In genomic region chr1:67429528-67430357, GRCh38 we compare ENCODE assay signal across 1 cellular context.
TF ChIP-seq lines count a peak whose summit lies in the region.

No MANE protein-coding gene starts in this region.

TF ChIP-seq in HEK293, 187 proteins besides CTCF, POLR2A, EP300 and RAD21 (continued from another document):
- TF ChIP-seq, protein P1, sequence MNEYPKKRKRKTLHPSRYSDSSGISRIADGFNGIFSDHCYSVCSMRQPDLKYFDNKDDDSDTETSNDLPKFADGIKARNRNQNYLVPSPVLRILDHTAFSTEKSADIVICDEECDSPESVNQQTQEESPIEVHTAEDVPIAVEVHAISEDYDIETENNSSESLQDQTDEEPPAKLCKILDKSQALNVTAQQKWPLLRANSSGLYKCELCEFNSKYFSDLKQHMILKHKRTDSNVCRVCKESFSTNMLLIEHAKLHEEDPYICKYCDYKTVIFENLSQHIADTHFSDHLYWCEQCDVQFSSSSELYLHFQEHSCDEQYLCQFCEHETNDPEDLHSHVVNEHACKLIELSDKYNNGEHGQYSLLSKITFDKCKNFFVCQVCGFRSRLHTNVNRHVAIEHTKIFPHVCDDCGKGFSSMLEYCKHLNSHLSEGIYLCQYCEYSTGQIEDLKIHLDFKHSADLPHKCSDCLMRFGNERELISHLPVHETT (tag by site-specific recombination; IDR thresholded peaks at IDR 0.05) = peak; percentile 20; the same call in 1 of the 2 replicates
- TF ChIP-seq KLF7 (tag by site-specific recombination; IDR thresholded peaks at IDR 0.05; ENCODE audit: borderline replicate concordance) (no peak), GLI4 (tag by site-specific recombination; IDR thresholded peaks at IDR 0.05) (0 out of 2 replicates have a peak, but pooled peaks have one; percentile 61), ZSCAN30 (tag by site-specific recombination; IDR thresholded peaks at IDR 0.05) (peak; percentile 79), ZFP37 (tag by site-specific recombination; IDR thresholded peaks at IDR 0.05) (peak; percentile 64; the same call in 1 of the 2 replicates)
